Comparison of ENCODE assay signal across 21 cellular contexts in the genomic region with DNA sequence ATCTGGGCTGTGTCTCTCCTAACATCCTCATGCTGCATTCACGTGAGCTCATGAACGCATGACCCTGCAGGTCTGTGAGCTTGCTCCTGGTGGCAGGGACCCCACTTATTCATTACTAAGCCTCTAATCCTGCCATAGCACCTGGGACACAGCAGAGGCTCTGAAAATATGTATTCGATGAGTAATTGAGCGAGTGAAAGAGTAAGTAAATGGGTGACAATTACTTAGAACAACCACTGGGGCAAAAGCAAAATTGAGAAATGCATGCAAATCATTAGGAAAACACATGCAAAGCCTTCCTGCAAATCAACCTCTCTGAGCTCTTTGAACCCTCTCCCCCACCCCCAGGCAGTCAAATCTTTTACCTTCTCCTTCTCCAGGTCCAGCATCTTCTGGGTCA. TPM values are rescaled to one million over a fixed set of nuclear protein-coding genes. Genes with fewer than 3 reads are reported as not detected.
DNase-seq lines count a peak whose midpoint lies in the region; ATAC-seq and TF ChIP-seq lines count a peak whose summit lies in the region.
"Had no signal": no experiment of that assay in that cellular context is flagged by ENCODE, and none has a peak within 500 bp of the region (broad histone marks: within the 10 kb centered on the region; RNA-seq: fewer than 3 reads in every experiment).

No MANE protein-coding gene starts in this region.

- H3K36me3 Mint-ChIP-seq in natural killer cell treated with Interleukin-12 subunit alpha and Interleukin-12 subunit beta and Interleukin-15 and Interleukin-18, amount 100 ng/mL, for 72 hours, result no peaks in the 10 kb centered on the region
- no peaks in the 10 kb centered on the region for H3K36me3 Mint-ChIP-seq in natural killer cell
- H3K36me3 Mint-ChIP-seq in endothelial cell (ENCODE audit: low read depth, unreplicated experiment), result no peaks in the 10 kb centered on the region
- H3K36me3 Mint-ChIP-seq in CD14-positive monocyte, result no peaks in the 10 kb centered on the region
- H3K36me3 Mint-ChIP-seq: CD4-positive, CD25-positive, alpha-beta regulatory T cell; IgD-negative memory B cell had no signal

- TF ChIP-seq CTCF in natural killer cell (IDR thresholded peaks at IDR 0.05) (no peak), endothelial cell (IDR thresholded peaks at IDR 0.05; ENCODE audit: unreplicated experiment) (peak; percentile 21), CD14-positive monocyte (IDR thresholded peaks at IDR 0.05) (no peak)

- H3K4me1 Mint-ChIP-seq in natural killer cell treated with Interleukin-12 subunit alpha and Interleukin-12 subunit beta and Interleukin-15 and Interleukin-18, amount 100 ng/mL, for 72 hours (ENCODE audit: low read depth in 2 of 2), result peaks cover 14 to 32% of the 10 kb centered on the region in 2 donors
- H3K4me1 Mint-ChIP-seq in natural killer cell (no peaks in the 10 kb centered on the region), endothelial cell (ENCODE audit: unreplicated experiment) (no peaks in the 10 kb centered on the region), CD14-positive monocyte (no peaks in the 10 kb centered on the region)
- H3K4me1 Mint-ChIP-seq: IgD-negative memory B cell had no signal

- peak overlapping the region in 1 of 2 donors; percentile 76 for H3K27ac Mint-ChIP-seq in natural killer cell treated with Interleukin-12 subunit alpha and Interleukin-12 subunit beta and Interleukin-15 and Interleukin-18, amount 100 ng/mL, for 72 hours
- H3K27ac Mint-ChIP-seq in natural killer cell (no peak overlapping the region), endothelial cell (ENCODE audit: unreplicated experiment) (no peak overlapping the region), CD14-positive monocyte (no peak overlapping the region)
- H3K27ac Mint-ChIP-seq: IgD-negative memory B cell had no signal

- ATAC-seq in natural killer cell treated with Interleukin-12 subunit alpha and Interleukin-12 subunit beta and Interleukin-15 and Interleukin-18, amount 100 ng/mL, for 72 hours, result peak in 1 of 2 donors; percentile 71
- ATAC-seq in natural killer cell, result no peak
- no peak for ATAC-seq in GM19397 (IDR thresholded peaks at IDR 0.05; ENCODE audit: unreplicated experiment)
- ATAC-seq: HCT116, Right ventricle myocardium inferior had no signal

- peak overlapping the region; percentile 51 for H3K4me3 Mint-ChIP-seq in natural killer cell treated with Interleukin-12 subunit alpha and Interleukin-12 subunit beta and Interleukin-15 and Interleukin-18, amount 100 ng/mL, for 72 hours
- H3K4me3 Mint-ChIP-seq in natural killer cell (no peak overlapping the region), endothelial cell (ENCODE audit: unreplicated experiment) (no peak overlapping the region), CD14-positive monocyte (no peak overlapping the region)
- H3K4me3 Mint-ChIP-seq: CD4-positive, CD25-positive, alpha-beta regulatory T cell; IgD-negative memory B cell had no signal

- intact Hi-C loops in natural killer cell (cut with micrococcal nuclease) (no loop called here), CD14-positive monocyte (cut with micrococcal nuclease) (no loop called here)

- H3K27me3 Mint-ChIP-seq in natural killer cell treated with Interleukin-12 subunit alpha and Interleukin-12 subunit beta and Interleukin-15 and Interleukin-18, amount 100 ng/mL, for 72 hours, result peaks cover 0 to 7% of the 10 kb centered on the region in 2 donors
- H3K27me3 Mint-ChIP-seq in natural killer cell (ENCODE audit: low read depth in 2 of 2), result no peaks in the 10 kb centered on the region
- peaks cover 10% of the 10 kb centered on the region for H3K27me3 Mint-ChIP-seq in endothelial cell (ENCODE audit: unreplicated experiment)
- H3K27me3 Mint-ChIP-seq in CD14-positive monocyte (ENCODE audit: low read depth in 3 of 3), result peaks cover 5 to 10% (median 5%) of the 10 kb centered on the region in 3 donors
- H3K27me3 Mint-ChIP-seq: IgD-negative memory B cell had no signal

- DNase-seq in natural killer cell treated with Interleukin-12 subunit alpha and Interleukin-12 subunit beta and Interleukin-15 and Interleukin-18, amount 100 ng/mL, for 72 hours (ENCODE audit: low spot score), result no peak
- DNase-seq in natural killer cell (no peak), NCI-H526 (lab: John Stamatoyannopoulos, UW) (peak; percentile 43 to 80), endothelial cell (ENCODE audit: low spot score) (no peak), mesenteric fat pad (ENCODE audit: low spot score) (no peak), CD14-positive monocyte (ENCODE audit: low spot score) (no peak)
- DNase-seq: BE2C, EL, GF-D8, NCI-H1105 treated with DMSO at 0.1 percent for 48 hours, NCI-H2081, NCI-H2171, NCI-H345, NCI-H524 treated with DMSO at 0.1 percent for 48 hours had no signal

- no peaks in the 10 kb centered on the region for H3K9me3 Mint-ChIP-seq in natural killer cell treated with Interleukin-12 subunit alpha and Interleukin-12 subunit beta and Interleukin-15 and Interleukin-18, amount 100 ng/mL, for 72 hours
- no peaks in the 10 kb centered on the region for H3K9me3 Mint-ChIP-seq in natural killer cell
- no peaks in the 10 kb centered on the region for H3K9me3 Mint-ChIP-seq in endothelial cell (ENCODE audit: unreplicated experiment)
- peaks cover 0 to 2% (median 0%) of the 10 kb centered on the region in 7 donors for H3K9me3 Mint-ChIP-seq in CD14-positive monocyte

RNA-seq across cellular contexts. Expression of a gene that starts 23.6 kb away (rescaled TPM):
- 1 to 10 TPM in 1 of 2 donors, under 1 TPM in 1; 0.81 to 6.9 TPM for total RNA-seq in natural killer cell treated with Interleukin-12 subunit alpha and Interleukin-12 subunit beta and Interleukin-15 and Interleukin-18, amount 100 ng/mL, for 72 hours
- total RNA-seq in natural killer cell, result 1 to 10 TPM in 2 of 3 donors, under 1 TPM in 1; 0.63 to 2.7 (median 1.8) TPM
- 0.05 TPM for total RNA-seq in endothelial cell (ENCODE audit: unreplicated experiment)
- not detected for total RNA-seq in mesenteric fat pad
- polyA plus RNA-seq in CD14-positive monocyte, result not detected
- total RNA-seq: A673, Right ventricle myocardium inferior, SJSA1 had no signal
- polyA plus RNA-seq: IgD-negative memory B cell had no signal

Comparison
In these comparisons a context has a peak if more than half of its experiments do, and no peak if none do; other contexts are left out.
1. DNase-seq: peak in NCI-H526 (2 of 2); none in natural killer cell treated with Interleukin-12 subunit alpha and Interleukin-12 subunit beta and Interleukin-15 and Interleukin-18, amount 100 ng/mL, for 72 hours (single experiment), natural killer cell (single experiment), endothelial cell (single experiment), mesenteric fat pad (single experiment) and CD14-positive monocyte (single experiment).